ENCODE assay signal across 4 cellular contexts in genomic region chr3:190875046-190875445, GRCh38. TPM values are rescaled to one million over a fixed set of nuclear protein-coding genes. Genes with fewer than 3 reads are reported as not detected.
"Had no signal": no experiment of that assay in that cellular context is flagged by ENCODE, and none has a peak within 500 bp of the region (broad histone marks: within the 10 kb centered on the region; RNA-seq: fewer than 3 reads in every experiment).

No MANE protein-coding gene starts in this region.

RNA-seq across cellular contexts. Expression of gene GMNC, which starts 12.6 kb away (rescaled TPM):
- total RNA-seq: HT-29, OCI-LY7, PC-3, SK-MEL-5 had no signal
